Comparison of ENCODE assay signal across 9 cellular contexts in genomic region chr6:148146717-148147116, GRCh38.
A peak's percentile ranks its signal among the peaks of the same experiment; 100 is the strongest.
DNase-seq lines count a peak whose midpoint lies in the region; ATAC-seq lines count a peak whose summit lies in the region.
"Had no signal": no experiment of that assay in that cellular context is flagged by ENCODE, and none has a peak within 500 bp of the region (broad histone marks: within the 10 kb centered on the region; RNA-seq: fewer than 3 reads in every experiment).

No MANE protein-coding gene starts in this region.

- no peaks in the 10 kb centered on the region for H3K36me3 ChIP-seq in effector memory CD4-positive, alpha-beta T cell (ENCODE audit: control insufficient read depth, insufficient read depth, low read length)
- H3K36me3 ChIP-seq: ascending aorta had no signal

- peak overlapping the region; percentile 29 for H3K27ac ChIP-seq in effector memory CD4-positive, alpha-beta T cell (ENCODE audit: insufficient read depth, low read length, poor library complexity, severe bottlenecking)
- H3K27ac ChIP-seq: ascending aorta had no signal

- no peaks in the 10 kb centered on the region for H3K9me3 ChIP-seq in effector memory CD4-positive, alpha-beta T cell (ENCODE audit: control insufficient read depth, low read length)
- H3K9me3 ChIP-seq: ascending aorta had no signal

- no peaks in the 10 kb centered on the region for H3K27me3 ChIP-seq in effector memory CD4-positive, alpha-beta T cell (replicated peaks; ENCODE audit: control insufficient read depth, insufficient read depth, low read length, poor library complexity, severe bottlenecking)
- H3K27me3 ChIP-seq: ascending aorta had no signal

- ATAC-seq in HG03175 (IDR thresholded peaks at IDR 0.05; ENCODE audit: unreplicated experiment) (peak; percentile 46), GM19351 (IDR thresholded peaks at IDR 0.05; ENCODE audit: unreplicated experiment) (no peak)

- H3K4me1 ChIP-seq in effector memory CD4-positive, alpha-beta T cell (ENCODE audit: control insufficient read depth, insufficient read depth, low read length, poor library complexity, severe bottlenecking) = peaks cover 6% of the 10 kb centered on the region
- H3K4me1 ChIP-seq: ascending aorta had no signal

- peak; percentile 73 for DNase-seq in activated CD4-positive, alpha-beta T cell treated with anti-CD3 and anti-CD28 coated beads for 48 hours
- peak; percentile 20 to 58 (median 40) for DNase-seq in effector memory CD4-positive, alpha-beta T cell
- DNase-seq in stimulated activated CD8-positive, alpha-beta memory T cell treated with anti-CD3 and anti-CD28 coated beads, Interleukin-15, amount 100 ng/mL, for 4 hours (ENCODE audit: low read depth in 2 of 2) = peak; percentile 11 to 16
- no peak for DNase-seq in cerebellar nuclear complex (lab: John Stamatoyannopoulos, UW)
- no peak for DNase-seq in NCI-H2171 treated with DMSO at 0.1 percent for 48 hours (lab: John Stamatoyannopoulos, UW)
- no peak for DNase-seq in Ammon's horn (ENCODE audit: low spot score)

- H3K4me3 ChIP-seq in effector memory CD4-positive, alpha-beta T cell (ENCODE audit: insufficient read depth, low read depth, low read length, poor library complexity, severe bottlenecking) = no peak overlapping the region
- H3K4me3 ChIP-seq: ascending aorta had no signal

Comparison
In these comparisons a context has a peak if more than half of its experiments do, and no peak if none do; other contexts are left out.
1. DNase-seq: peak in activated CD4-positive, alpha-beta T cell treated with anti-CD3 and anti-CD28 coated beads for 48 hours (single experiment), effector memory CD4-positive, alpha-beta T cell (3 of 3) and stimulated activated CD8-positive, alpha-beta memory T cell treated with anti-CD3 and anti-CD28 coated beads, Interleukin-15, amount 100 ng/mL, for 4 hours (2 of 2); none in cerebellar nuclear complex (0 of 2), NCI-H2171 treated with DMSO at 0.1 percent for 48 hours (single experiment) and Ammon's horn (single experiment).